1 cellular context compared by ENCODE assay signal in genomic region chr5:57383093-57383861, GRCh38.
TF ChIP-seq lines count a peak whose summit lies in the region.

No MANE protein-coding gene starts in this region.

TF ChIP-seq in K562, 482 proteins besides CTCF, POLR2A, EP300 and RAD21 (continued from another document and continues in another):
- TF ChIP-seq HBP1 (CRISPR knock-in tag; IDR thresholded peaks at IDR 0.05) (no peak), CBX8 (IDR thresholded peaks at IDR 0.05; ENCODE audit: borderline replicate concordance, extremely low read depth, low read depth, low read length, poor library complexity, severe bottlenecking) (no peak), SNIP1 (IDR thresholded peaks at IDR 0.05; ENCODE audit: low read depth) (no peak), CBX5 (IDR thresholded peaks at IDR 0.05; ENCODE audit: borderline replicate concordance, low read depth) (no peak), CBX1 (IDR thresholded peaks at IDR 0.05; ENCODE audit: low read depth) (no peak), BMI1 (IDR thresholded peaks at IDR 0.05; ENCODE audit: low read length) (peak; percentile 64; the same call in 1 of the 2 replicates), SMARCA4 (IDR thresholded peaks at IDR 0.05) (peak; percentile 94), SMARCC2 (IDR thresholded peaks at IDR 0.05; ENCODE audit: low read depth) (peak; percentile 53; the same call in 1 of the 2 replicates), CREB3L1 (IDR thresholded peaks at IDR 0.05; ENCODE audit: borderline replicate concordance, low read depth) (peak; percentile 47; the same call in 1 of the 2 replicates), NFATC3 (IDR thresholded peaks at IDR 0.05) (no peak), DMBX1 (CRISPR knock-in tag; IDR thresholded peaks at IDR 0.05; ENCODE audit: borderline replicate concordance) (peak; percentile 40; the same call in 1 of the 2 replicates), SP1 (CRISPR knock-in tag; IDR thresholded peaks at IDR 0.05) (no peak), ZNF449 (CRISPR knock-in tag; IDR thresholded peaks at IDR 0.05) (no peak), ZBTB11 (CRISPR knock-in tag; IDR thresholded peaks at IDR 0.05) (peak in 1 of 3 experiments; percentile 86; a peak in 2 of 6 replicates), TEAD2 (tag; IDR thresholded peaks at IDR 0.05) (no peak), PHB (CRISPR knock-in tag; IDR thresholded peaks at IDR 0.05) (no peak), ZNF512 (tag; IDR thresholded peaks at IDR 0.05) (no peak), SUPT5H (IDR thresholded peaks at IDR 0.05) (no peak), ZBTB26 (CRISPR knock-in tag; IDR thresholded peaks at IDR 0.05) (no peak), GMEB1 (CRISPR knock-in tag; IDR thresholded peaks at IDR 0.05) (no peak), POLR2H (tag; IDR thresholded peaks at IDR 0.05; ENCODE audit: low read depth) (0 out of 2 replicates have a peak, but pooled peaks have one; percentile 43), TCF7 (IDR thresholded peaks at IDR 0.05; ENCODE audit: borderline replicate concordance) (no peak), CCNT2 (IDR thresholded peaks at IDR 0.05; ENCODE audit: borderline replicate concordance, extremely low read depth, insufficient read length, low read depth, low read length) (no peak), ZNF274 (IDR thresholded peaks at IDR 0.05; ENCODE audit: borderline replicate concordance, low read depth, low read length) (no peak), PTRF (tag; IDR thresholded peaks at IDR 0.05) (no peak), ZNF655 (CRISPR knock-in tag; IDR thresholded peaks at IDR 0.05) (no peak), XRCC5 (IDR thresholded peaks at IDR 0.05; ENCODE audit: low read depth, low read length) (no peak), ZKSCAN1 (IDR thresholded peaks at IDR 0.05; ENCODE audit: low read depth, low read length) (no peak), FOXA3 (CRISPR knock-in tag; conservative IDR thresholded peaks at IDR 0.05 in 1 of 2, IDR thresholded peaks at IDR 0.05 in 1 of 2) (no peak), NR2C2 (CRISPR knock-in tag; IDR thresholded peaks at IDR 0.05) (no peak), NR2C2 (tag; IDR thresholded peaks at IDR 0.05) (peak; percentile 56), ZNF644 (tag; IDR thresholded peaks at IDR 0.05; ENCODE audit: low read depth) (peak; percentile 29; the same call in 1 of the 2 replicates), ZBTB34 (CRISPR knock-in tag; IDR thresholded peaks at IDR 0.05) (no peak), ZNF384 (IDR thresholded peaks at IDR 0.05; ENCODE audit: low read depth, low read length) (no peak), MAFK (IDR thresholded peaks at IDR 0.05; ENCODE audit: low read length) (peak; percentile 87), EP400 (IDR thresholded peaks at IDR 0.05) (peak; percentile 56; the same call in 1 of the 2 replicates), RBM17 (IDR thresholded peaks at IDR 0.05; ENCODE audit: borderline replicate concordance, low read depth, low read length) (no peak), ZNF445 (CRISPR knock-in tag; IDR thresholded peaks at IDR 0.05; ENCODE audit: low read depth) (no peak), ZNF133 (CRISPR knock-in tag; IDR thresholded peaks at IDR 0.05) (no peak), REST (CRISPR knock-in tag; IDR thresholded peaks at IDR 0.05; ENCODE audit: low read depth) (no peak), CBX3 (IDR thresholded peaks at IDR 0.05; ENCODE audit: borderline replicate concordance in 1 of 2, low read length in 2 of 2) (peak in 1 of 2 experiments; percentile 59; a peak in 2 of 3 replicates), SAFB2 (IDR thresholded peaks at IDR 0.05; ENCODE audit: borderline replicate concordance, low read depth, low read length, severe bottlenecking) (no peak)
